ENCODE assay signal across 26 cellular contexts in the genomic region with DNA sequence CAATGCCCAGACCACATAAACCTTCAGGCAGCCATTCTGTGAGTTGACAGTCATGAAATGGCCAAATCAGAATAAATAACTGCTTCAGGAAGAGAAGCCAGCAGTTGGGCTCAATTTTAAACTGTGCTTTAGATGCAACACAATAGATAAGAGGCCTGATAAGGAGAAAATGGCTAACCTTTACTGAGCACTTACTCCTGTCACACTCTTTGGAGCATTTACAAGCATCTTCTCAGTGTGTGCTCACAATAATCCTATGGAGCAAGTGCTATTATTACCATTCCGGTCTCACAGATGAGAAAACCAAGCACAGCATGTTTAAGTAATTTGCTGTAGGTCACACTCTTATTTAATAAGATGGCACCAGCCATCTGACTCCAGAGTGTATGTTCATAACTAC. TPM values are rescaled to one million over a fixed set of nuclear protein-coding genes. Genes with fewer than 3 reads are reported as not detected.
DNase-seq lines count a peak whose midpoint lies in the region; ATAC-seq and TF ChIP-seq lines count a peak whose summit lies in the region.
"Had no signal": no experiment of that assay in that cellular context is flagged by ENCODE, and none has a peak within 500 bp of the region (broad histone marks: within the 10 kb centered on the region; RNA-seq: fewer than 3 reads in every experiment).

No MANE protein-coding gene starts in this region.

- H3K4me1 Mint-ChIP-seq in chondrocyte (ENCODE audit: low read depth): peaks cover 20% of the 10 kb centered on the region
- H3K4me1 Mint-ChIP-seq in neural progenitor cell: peaks cover 9% of the 10 kb centered on the region
- no peaks in the 10 kb centered on the region for H3K4me1 Mint-ChIP-seq in CD4-positive, alpha-beta memory T cell
- no peaks in the 10 kb centered on the region for H3K4me1 Mint-ChIP-seq in activated naive CD4-positive, alpha-beta T cell treated with anti-CD3 and anti-CD28 coated beads for 36 hours (ENCODE audit: low read depth)
- H3K4me1 Mint-ChIP-seq in activated CD4-positive, alpha-beta T cell treated with anti-CD3 and anti-CD28 coated beads, Interleukin-2, amount 10 ng/mL, durations not matched to agents 24 days and 14 days: no peaks in the 10 kb centered on the region
- H3K4me1 Mint-ChIP-seq: CD4-positive, CD25-positive, alpha-beta regulatory T cell; T-helper 17 cell had no signal

- peaks cover 22% of the 10 kb centered on the region for H3K4me1 ChIP-seq in ACC112 (ENCODE audit: control insufficient read depth, insufficient read depth, low read length, unreplicated experiment)
- H3K4me1 ChIP-seq in neural progenitor cell: peaks cover 9% of the 10 kb centered on the region
- H3K4me1 ChIP-seq in CD4-positive, alpha-beta memory T cell (ENCODE audit: insufficient read depth, low read length): no peaks in the 10 kb centered on the region

- H3K27ac ChIP-seq in ACC112 (ENCODE audit: low read depth, low read length) (peak overlapping the region; percentile 84), neural progenitor cell (no peak overlapping the region)
- no peak overlapping the region for H3K27ac ChIP-seq in CD4-positive, alpha-beta memory T cell (ENCODE audit: low read depth, low read length)

- intact Hi-C loops in CD4-positive, alpha-beta memory T cell (cut with micrococcal nuclease): no loop called here
- intact Hi-C loops in activated naive CD4-positive, alpha-beta T cell treated with anti-CD3 and anti-CD28 coated beads for 36 hours (cut with micrococcal nuclease): no loop called here
- intact Hi-C loops in activated CD4-positive, alpha-beta T cell treated with anti-CD3 and anti-CD28 coated beads, Interleukin-2, amount 10 ng/mL, durations not matched to agents 24 days and 14 days (cut with micrococcal nuclease): no loop called here

- H3K4me3 ChIP-seq in ACC112 (ENCODE audit: low read depth, low read length) (no peak overlapping the region), neural progenitor cell (no peak overlapping the region)
- no peak overlapping the region for H3K4me3 ChIP-seq in CD4-positive, alpha-beta memory T cell (ENCODE audit: low read length in 2 of 2)

- no peaks in the 10 kb centered on the region for H3F3A ChIP-seq in neural progenitor cell (ENCODE audit: low read depth)

- POLR2A ChIA-PET in CD4-positive, alpha-beta memory T cell (lab: Charles Lee; ENCODE audit: partially characterized antibody): no interaction called here

- H2AFZ ChIP-seq in ACC112 (ENCODE audit: low read length, unreplicated experiment): peak overlapping the region; percentile 58
- H2AFZ ChIP-seq in neural progenitor cell (replicated peaks): peak overlapping the region; percentile 7

- H3K27ac Mint-ChIP-seq in chondrocyte (ENCODE audit: unreplicated experiment) (peak overlapping the region; percentile 64), neural progenitor cell (no peak overlapping the region)
- H3K27ac Mint-ChIP-seq in CD4-positive, alpha-beta memory T cell: no peak overlapping the region
- H3K27ac Mint-ChIP-seq in activated naive CD4-positive, alpha-beta T cell treated with anti-CD3 and anti-CD28 coated beads for 36 hours: no peak overlapping the region
- no peak overlapping the region for H3K27ac Mint-ChIP-seq in activated CD4-positive, alpha-beta T cell treated with anti-CD3 and anti-CD28 coated beads, Interleukin-2, amount 10 ng/mL, durations not matched to agents 24 days and 14 days
- H3K27ac Mint-ChIP-seq: activated CD8-positive, alpha-beta T cell treated with anti-CD3 and anti-CD28 coated beads for 36 hours; activated naive CD4-positive, alpha-beta T cell treated with anti-CD3 and anti-CD28 coated beads, Interleukin-2, amount 50 U/mL, for 72 hours; CD4-positive, CD25-positive, alpha-beta regulatory T cell; T-helper 17 cell had no signal

- H3K4me2 ChIP-seq in neural progenitor cell: peak overlapping the region; percentile 14

- H3K27me3 Mint-ChIP-seq in chondrocyte (ENCODE audit: low read depth) (no peaks in the 10 kb centered on the region), neural progenitor cell (ENCODE audit: insufficient read depth, low read depth) (no peaks in the 10 kb centered on the region)
- H3K27me3 Mint-ChIP-seq in CD4-positive, alpha-beta memory T cell: peaks cover 0 to 2% of the 10 kb centered on the region in 2 donors
- peaks cover 3% of the 10 kb centered on the region for H3K27me3 Mint-ChIP-seq in activated naive CD4-positive, alpha-beta T cell treated with anti-CD3 and anti-CD28 coated beads for 36 hours (ENCODE audit: low read depth)
- H3K27me3 Mint-ChIP-seq in activated CD4-positive, alpha-beta T cell treated with anti-CD3 and anti-CD28 coated beads, Interleukin-2, amount 10 ng/mL, durations not matched to agents 24 days and 14 days: peaks cover 1% of the 10 kb centered on the region
- H3K27me3 Mint-ChIP-seq: activated CD8-positive, alpha-beta T cell treated with anti-CD3 and anti-CD28 coated beads for 36 hours; CD4-positive, CD25-positive, alpha-beta regulatory T cell had no signal

- no peak for ATAC-seq in HG03025 (IDR thresholded peaks at IDR 0.05; ENCODE audit: low FRiP score, unreplicated experiment)
- ATAC-seq: activated CD8-positive, alpha-beta T cell treated with anti-CD3 and anti-CD28 coated beads for 36 hours; activated naive CD4-positive, alpha-beta T cell treated with anti-CD3 and anti-CD28 coated beads, Interleukin-2, amount 50 U/mL, for 72 hours; activated T-cell treated with anti-CD3 and anti-CD28 coated beads, Interleukin-2, amount 50 U/mL, for 4 hours; T-helper 17 cell had no signal

- no peaks in the 10 kb centered on the region for H3K9me3 ChIP-seq in neural progenitor cell (ENCODE audit: low read depth)
- no peaks in the 10 kb centered on the region for H3K9me3 ChIP-seq in CD4-positive, alpha-beta memory T cell (ENCODE audit: control insufficient read depth in 1 of 2, low read length in 2 of 2)

- no peaks in the 10 kb centered on the region for H3K27me3 ChIP-seq in ACC112 (ENCODE audit: insufficient read depth, low read length)
- H3K27me3 ChIP-seq in neural progenitor cell: no peaks in the 10 kb centered on the region
- H3K27me3 ChIP-seq in CD4-positive, alpha-beta memory T cell (ENCODE audit: insufficient read depth, low read length): no peaks in the 10 kb centered on the region

- H3K4me3 Mint-ChIP-seq in chondrocyte (ENCODE audit: unreplicated experiment) (no peak overlapping the region), neural progenitor cell (no peak overlapping the region)
- no peak overlapping the region for H3K4me3 Mint-ChIP-seq in CD4-positive, alpha-beta memory T cell
- no peak overlapping the region for H3K4me3 Mint-ChIP-seq in activated naive CD4-positive, alpha-beta T cell treated with anti-CD3 and anti-CD28 coated beads for 36 hours
- no peak overlapping the region for H3K4me3 Mint-ChIP-seq in activated CD4-positive, alpha-beta T cell treated with anti-CD3 and anti-CD28 coated beads, Interleukin-2, amount 10 ng/mL, durations not matched to agents 24 days and 14 days
- H3K4me3 Mint-ChIP-seq: activated CD8-positive, alpha-beta T cell treated with anti-CD3 and anti-CD28 coated beads for 36 hours; activated T-cell treated with anti-CD3 and anti-CD28 coated beads, Interleukin-2, amount 50 U/mL, for 4 hours; CD4-positive, CD25-positive, alpha-beta regulatory T cell; T-helper 17 cell had no signal

- H3K36me3 Mint-ChIP-seq in chondrocyte (ENCODE audit: low read depth) (no peaks in the 10 kb centered on the region), neural progenitor cell (no peaks in the 10 kb centered on the region)
- H3K36me3 Mint-ChIP-seq in CD4-positive, alpha-beta memory T cell: no peaks in the 10 kb centered on the region
- H3K36me3 Mint-ChIP-seq in activated naive CD4-positive, alpha-beta T cell treated with anti-CD3 and anti-CD28 coated beads for 36 hours (ENCODE audit: low read depth): no peaks in the 10 kb centered on the region
- no peaks in the 10 kb centered on the region for H3K36me3 Mint-ChIP-seq in activated CD4-positive, alpha-beta T cell treated with anti-CD3 and anti-CD28 coated beads, Interleukin-2, amount 10 ng/mL, durations not matched to agents 24 days and 14 days (ENCODE audit: low read depth)
- H3K36me3 Mint-ChIP-seq: activated naive CD4-positive, alpha-beta T cell treated with anti-CD3 and anti-CD28 coated beads, Interleukin-2, amount 50 U/mL, for 72 hours; CD4-positive, CD25-positive, alpha-beta regulatory T cell had no signal

- peaks cover 2% of the 10 kb centered on the region for H3K9me3 Mint-ChIP-seq in chondrocyte (ENCODE audit: low read depth)
- peaks cover 2% of the 10 kb centered on the region for H3K9me3 Mint-ChIP-seq in neural progenitor cell
- peaks cover 0 to 2% (median 0%) of the 10 kb centered on the region in 8 donors for H3K9me3 Mint-ChIP-seq in CD4-positive, alpha-beta memory T cell
- H3K9me3 Mint-ChIP-seq in activated naive CD4-positive, alpha-beta T cell treated with anti-CD3 and anti-CD28 coated beads for 36 hours: no peaks in the 10 kb centered on the region
- H3K9me3 Mint-ChIP-seq in activated CD4-positive, alpha-beta T cell treated with anti-CD3 and anti-CD28 coated beads, Interleukin-2, amount 10 ng/mL, durations not matched to agents 24 days and 14 days: no peaks in the 10 kb centered on the region
- H3K9me3 Mint-ChIP-seq: activated CD8-positive, alpha-beta T cell treated with anti-CD3 and anti-CD28 coated beads for 36 hours; activated naive CD4-positive, alpha-beta T cell treated with anti-CD3 and anti-CD28 coated beads, Interleukin-2, amount 50 U/mL, for 72 hours; activated T-cell treated with anti-CD3 and anti-CD28 coated beads, Interleukin-2, amount 50 U/mL, for 4 hours had no signal

- H3K79me2 ChIP-seq in ACC112 (ENCODE audit: control insufficient read depth, insufficient read depth, low read length, unreplicated experiment) (no peaks in the 10 kb centered on the region), neural progenitor cell (ENCODE audit: low read depth) (no peaks in the 10 kb centered on the region)

- TF ChIP-seq CTCF in chondrocyte (IDR thresholded peaks at IDR 0.05): no peak
- no peak for TF ChIP-seq CTCF in neural progenitor cell (IDR thresholded peaks at IDR 0.05)

- no peaks in the 10 kb centered on the region for H4K20me1 ChIP-seq in neural progenitor cell (ENCODE audit: low read depth)

- H3K9ac ChIP-seq in neural progenitor cell: no peak overlapping the region

- CTCF ChIA-PET in CD4-positive, alpha-beta memory T cell (lab: Charles Lee; ENCODE audit: partially characterized antibody): no interaction called here
- CTCF ChIA-PET in activated naive CD4-positive, alpha-beta T cell treated with anti-CD3 and anti-CD28 coated beads for 36 hours (lab: Charles Lee): no interaction called here

- DNase-seq in NCI-H2227 (lab: John Stamatoyannopoulos, UW; ENCODE audit: unreplicated experiment): peak; percentile 49
- DNase-seq in chondrocyte (ENCODE audit: low spot score): no peak
- DNase-seq in neural progenitor cell (ENCODE audit: low spot score): no peak
- DNase-seq in CD4-positive, alpha-beta memory T cell: no peak
- DNase-seq in activated naive CD4-positive, alpha-beta T cell treated with anti-CD3 and anti-CD28 coated beads for 36 hours: no peak
- no peak for DNase-seq in activated CD4-positive, alpha-beta T cell treated with anti-CD3 and anti-CD28 coated beads, Interleukin-2, amount 10 ng/mL, durations not matched to agents 24 days and 14 days
- DNase-seq: activated CD8-positive, alpha-beta T cell treated with anti-CD3 and anti-CD28 coated beads for 36 hours; activated T-cell treated with anti-CD3 and anti-CD28 coated beads, Interleukin-2, amount 50 U/mL, for 4 hours; CD4-positive, CD25-positive, alpha-beta regulatory T cell; cortex of kidney; DND-41; erythroblast; GOT3; KG1; left ventricle myocardium superior; NCI-H1048; NCI-H2081 treated with DMSO at 0.1 percent for 48 hours; NCI-H524 treated with DMSO at 0.1 percent for 48 hours; posterior cingulate gyrus; SHP77; small intestine; stimulated activated CD8-positive, alpha-beta memory T cell treated with anti-CD3 and anti-CD28 coated beads, Interleukin-4, amount 100 ng/mL, for 48 hours; T-helper 17 cell had no signal

- H3K36me3 ChIP-seq in ACC112 (ENCODE audit: insufficient read depth, low read length) (no peaks in the 10 kb centered on the region), neural progenitor cell (no peaks in the 10 kb centered on the region)
- H3K36me3 ChIP-seq in CD4-positive, alpha-beta memory T cell (ENCODE audit: insufficient read depth, low read length): no peaks in the 10 kb centered on the region

RNA-seq across cellular contexts. Expression of a gene that starts 11.5 kb away (rescaled TPM):
- total RNA-seq in chondrocyte: 0.33 to 0.42 TPM (median 0.39 TPM) in 3 replicates
- total RNA-seq in neural progenitor cell (ENCODE audit: low replicate concordance): 0.36 and 2.4 TPM in 2 replicates
- total RNA-seq in CD4-positive, alpha-beta memory T cell: not detected
- not detected for polyA plus RNA-seq in CD4-positive, alpha-beta memory T cell
- total RNA-seq in activated naive CD4-positive, alpha-beta T cell treated with anti-CD3 and anti-CD28 coated beads for 36 hours: not detected
- 0.02 and 0.05 TPM in 2 replicates for total RNA-seq in activated CD4-positive, alpha-beta T cell treated with anti-CD3 and anti-CD28 coated beads, Interleukin-2, amount 10 ng/mL, durations not matched to agents 24 days and 14 days
- total RNA-seq: activated CD8-positive, alpha-beta T cell treated with anti-CD3 and anti-CD28 coated beads for 36 hours; activated naive CD4-positive, alpha-beta T cell treated with anti-CD3 and anti-CD28 coated beads, Interleukin-2, amount 50 U/mL, for 72 hours had no signal

RNA-seq across cellular contexts. Expression of a gene that starts 52.0 kb away (rescaled TPM):
- total RNA-seq in chondrocyte (not detected in 3 replicates), neural progenitor cell (ENCODE audit: low replicate concordance) (not detected in 2 replicates)
- total RNA-seq in CD4-positive, alpha-beta memory T cell: not detected
- polyA plus RNA-seq in CD4-positive, alpha-beta memory T cell: not detected
- not detected for total RNA-seq in activated naive CD4-positive, alpha-beta T cell treated with anti-CD3 and anti-CD28 coated beads for 36 hours
- not detected in 2 replicates for total RNA-seq in activated CD4-positive, alpha-beta T cell treated with anti-CD3 and anti-CD28 coated beads, Interleukin-2, amount 10 ng/mL, durations not matched to agents 24 days and 14 days
- total RNA-seq: activated CD8-positive, alpha-beta T cell treated with anti-CD3 and anti-CD28 coated beads for 36 hours; activated naive CD4-positive, alpha-beta T cell treated with anti-CD3 and anti-CD28 coated beads, Interleukin-2, amount 50 U/mL, for 72 hours; activated T-cell treated with anti-CD3 and anti-CD28 coated beads, Interleukin-2, amount 50 U/mL, for 4 hours; CD4-positive, CD25-positive, alpha-beta regulatory T cell; T-helper 17 cell had no signal
- polyA plus RNA-seq: small intestine had no signal
